Comparison of ENCODE assay signal across 11 cellular contexts in the genomic region with DNA sequence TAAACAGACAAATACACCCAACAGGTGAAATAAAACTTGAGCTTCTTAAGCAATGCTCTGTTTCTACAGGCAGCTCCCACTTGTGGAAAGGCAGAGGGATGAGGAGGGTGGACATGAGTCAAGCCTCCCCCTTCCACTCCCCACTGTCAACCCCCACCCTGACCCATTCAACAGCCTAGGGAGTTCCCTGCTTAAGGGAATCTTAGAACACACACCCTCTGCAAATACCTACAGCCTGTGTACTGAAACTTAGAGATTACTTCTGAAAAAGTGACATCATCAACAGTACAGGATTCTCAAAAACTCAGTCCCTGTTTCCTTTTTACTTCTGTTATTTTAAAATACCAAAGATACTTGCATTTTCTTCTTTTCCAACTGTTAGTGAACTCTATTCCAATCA.
DNase-seq lines count a peak whose midpoint lies in the region; ATAC-seq and TF ChIP-seq lines count a peak whose summit lies in the region.
"Had no signal": no experiment of that assay in that cellular context is flagged by ENCODE, and none has a peak within 500 bp of the region (broad histone marks: within the 10 kb centered on the region; RNA-seq: fewer than 3 reads in every experiment).

No MANE protein-coding gene starts in this region.

- peak; percentile 30 for DNase-seq in DMS53 (lab: John Stamatoyannopoulos, UW)
- no peak for DNase-seq in DMS53 treated with DMSO at 0.1 percent for 48 hours (lab: John Stamatoyannopoulos, UW; ENCODE audit: unreplicated experiment)
- DNase-seq in dorsolateral prefrontal cortex: no peak
- DNase-seq in upper lobe of left lung: peak in 1 of 2 donors; percentile 41
- no peak for DNase-seq in NCI-H1092 treated with DMSO at 0.1 percent for 48 hours (lab: John Stamatoyannopoulos, UW)
- no peak for DNase-seq in right atrium auricular region (ENCODE audit: low spot score)
- no peak for DNase-seq in COR-L47 (lab: John Stamatoyannopoulos, UW)

- no peak overlapping the region for H3K4me3 ChIP-seq in dorsolateral prefrontal cortex
- H3K4me3 ChIP-seq in upper lobe of left lung: no peak overlapping the region
- H3K4me3 ChIP-seq in right atrium auricular region: no peak overlapping the region
- H3K4me3 ChIP-seq: skin epidermis had no signal

- H3K4me1 ChIP-seq in upper lobe of left lung: peaks cover 0 to 6% (median 0%) of the 10 kb centered on the region in 4 donors
- no peaks in the 10 kb centered on the region for H3K4me1 ChIP-seq in right atrium auricular region

- H3K9me3 ChIP-seq in upper lobe of left lung: no peaks in the 10 kb centered on the region
- H3K9me3 ChIP-seq in right atrium auricular region: no peaks in the 10 kb centered on the region

- no peak for TF ChIP-seq CTCF in dorsolateral prefrontal cortex (IDR thresholded peaks at IDR 0.05 in 54 of 56, conservative IDR thresholded peaks at IDR 0.05 in 2 of 56; ENCODE audit: low read depth in 1 of 56, partially characterized antibody in 56 of 56)
- TF ChIP-seq CTCF in upper lobe of left lung (IDR thresholded peaks at IDR 0.05): no peak
- TF ChIP-seq CTCF in right atrium auricular region (IDR thresholded peaks at IDR 0.05): no peak

- ATAC-seq in HG03442 (IDR thresholded peaks at IDR 0.05; ENCODE audit: unreplicated experiment) (peak; percentile 58), upper lobe of left lung (ENCODE audit: low FRiP score in 2 of 2) (peak; percentile 35 to 74)

- H3K36me3 ChIP-seq in upper lobe of left lung (no peaks in the 10 kb centered on the region), right atrium auricular region (no peaks in the 10 kb centered on the region)

- intact Hi-C loops in dorsolateral prefrontal cortex (cut with DNase I): loop anchor here in 1 of 2 donors (10.0 kb wide), 1 partner anchor 61 kb away; no protein-coding TSS in a partner anchor

- peaks cover 0 to 24% (median 0%) of the 10 kb centered on the region in 45 donors for H3K27me3 ChIP-seq in dorsolateral prefrontal cortex
- H3K27me3 ChIP-seq in upper lobe of left lung: no peaks in the 10 kb centered on the region
- H3K27me3 ChIP-seq in right atrium auricular region: no peaks in the 10 kb centered on the region

- TF ChIP-seq EP300 in upper lobe of left lung (IDR thresholded peaks at IDR 0.05): no peak

- H3K27ac ChIP-seq in dorsolateral prefrontal cortex (peak overlapping the region in 40 of 59 donors; percentile 6 to 87 (median 60)), upper lobe of left lung (no peak overlapping the region), right atrium auricular region (no peak overlapping the region)
- H3K27ac ChIP-seq: 22Rv1, VCaP had no signal

- no peak for TF ChIP-seq POLR2A in upper lobe of left lung (IDR thresholded peaks at IDR 0.05)

Comparison
In these comparisons a context has a peak if more than half of its experiments do, and no peak if none do; other contexts are left out.
1. H3K27ac ChIP-seq: peak in dorsolateral prefrontal cortex (40 of 59); none in upper lobe of left lung (0 of 4) and right atrium auricular region (0 of 2).